24 cellular contexts compared by ENCODE assay signal in genomic region chr5:72477644-72478043, GRCh38. TPM values are rescaled to one million over a fixed set of nuclear protein-coding genes. Genes with fewer than 3 reads are reported as not detected.
"Had no signal": no experiment of that assay in that cellular context is flagged by ENCODE, and none has a peak within 500 bp of the region (broad histone marks: within the 10 kb centered on the region; RNA-seq: fewer than 3 reads in every experiment).

No MANE protein-coding gene starts in this region.

- H3K9me3 ChIP-seq: ascending aorta, body of pancreas had no signal

- H3K27me3 ChIP-seq: ascending aorta, body of pancreas had no signal

- H3K27ac Mint-ChIP-seq: activated B cell treated with CpG ODN at 0.5 μM for 24 hours; activated CD4-positive, alpha-beta T cell treated with anti-CD3 and anti-CD28 coated beads, Interleukin-2, amount 10 ng/mL, durations not matched to agents 24 days and 14 days; activated CD8-positive, alpha-beta memory T cell treated with anti-CD3 and anti-CD28 coated beads, Interleukin-2, amount 10 ng/mL, durations not matched to agents 7 days and 5 days; activated naive CD4-positive, alpha-beta T cell treated with anti-CD3 and anti-CD28 coated beads, Interleukin-2, amount 50 U/mL, for 72 hours; activated naive CD8-positive, alpha-beta T cell treated with anti-CD3 and anti-CD28 coated beads, Interleukin-2, amount 50 U/mL, for 24 hours; T-helper 17 cell had no signal

- H3K36me3 Mint-ChIP-seq: activated CD8-positive, alpha-beta memory T cell treated with anti-CD3 and anti-CD28 coated beads, Interleukin-2, amount 10 ng/mL, durations not matched to agents 7 days and 5 days; activated naive CD4-positive, alpha-beta T cell treated with anti-CD3 and anti-CD28 coated beads, Interleukin-2, amount 50 U/mL, for 72 hours had no signal

- H3K4me3 ChIP-seq: ascending aorta, body of pancreas had no signal

- DNase-seq: activated B cell treated with CpG ODN at 0.5 μM for 24 hours; activated CD4-positive, alpha-beta T cell treated with anti-CD3 and anti-CD28 coated beads for 1 hour; activated CD4-positive, alpha-beta T cell treated with anti-CD3 and anti-CD28 coated beads, Interleukin-2, amount 10 ng/mL, durations not matched to agents 24 days and 14 days; activated CD4-positive, alpha-beta T cell treated with anti-CD3 and anti-CD28 coated beads, Interleukin-2, amount 50 U/mL, for 48 hours; activated CD8-positive, alpha-beta memory T cell treated with anti-CD3 and anti-CD28 coated beads, Interleukin-2, amount 10 ng/mL, durations not matched to agents 7 days and 5 days; activated effector memory CD4-positive, alpha-beta T cell treated with anti-CD3 and anti-CD28 coated beads, Interleukin-2, amount 50 U/mL, for 16 hours; activated naive CD4-positive, alpha-beta T cell treated with Interleukin-2 at 50 U/mL for 16 hours; activated naive CD8-positive, alpha-beta T cell treated with anti-CD3 and anti-CD28 coated beads, Interleukin-2, amount 50 U/mL, for 24 hours; activated T-cell treated with anti-CD3 and anti-CD28 coated beads, Interleukin-2, amount 50 U/mL, for 4 hours; amniotic stem cell; body of pancreas; MM.1S; NCI-H1105; NCI-H1436; NCI-H1694 treated with DMSO at 0.1 percent for 48 hours; NCI-H510A treated with DMSO at 0.1 percent for 48 hours; NCI-H69; SIG-M5; T-helper 17 cell; T-helper 9 cell had no signal

- ATAC-seq: activated CD8-positive, alpha-beta memory T cell treated with anti-CD3 and anti-CD28 coated beads, Interleukin-2, amount 10 ng/mL, durations not matched to agents 7 days and 5 days; activated naive CD4-positive, alpha-beta T cell treated with anti-CD3 and anti-CD28 coated beads, Interleukin-2, amount 50 U/mL, for 72 hours; activated naive CD8-positive, alpha-beta T cell treated with anti-CD3 and anti-CD28 coated beads, Interleukin-2, amount 50 U/mL, for 24 hours; activated T-cell treated with anti-CD3 and anti-CD28 coated beads, Interleukin-2, amount 50 U/mL, for 4 hours; body of pancreas; T-helper 17 cell had no signal

- H3K36me3 ChIP-seq: ascending aorta had no signal

- H3K27ac ChIP-seq: body of pancreas had no signal

- H3K4me1 Mint-ChIP-seq: activated B cell treated with CpG ODN at 0.5 μM for 24 hours; activated CD4-positive, alpha-beta T cell treated with anti-CD3 and anti-CD28 coated beads, Interleukin-2, amount 10 ng/mL, durations not matched to agents 24 days and 14 days; activated CD8-positive, alpha-beta memory T cell treated with anti-CD3 and anti-CD28 coated beads, Interleukin-2, amount 10 ng/mL, durations not matched to agents 7 days and 5 days; activated naive CD8-positive, alpha-beta T cell treated with anti-CD3 and anti-CD28 coated beads, Interleukin-2, amount 50 U/mL, for 24 hours; central memory CD8-positive, alpha-beta T cell; T-helper 17 cell had no signal

- H3K9me3 Mint-ChIP-seq: activated B cell treated with CpG ODN at 0.5 μM for 24 hours; activated CD4-positive, alpha-beta T cell treated with anti-CD3 and anti-CD28 coated beads, Interleukin-2, amount 10 ng/mL, durations not matched to agents 24 days and 14 days; activated naive CD4-positive, alpha-beta T cell treated with anti-CD3 and anti-CD28 coated beads, Interleukin-2, amount 50 U/mL, for 72 hours; activated naive CD8-positive, alpha-beta T cell treated with anti-CD3 and anti-CD28 coated beads, Interleukin-2, amount 50 U/mL, for 24 hours; activated T-cell treated with anti-CD3 and anti-CD28 coated beads, Interleukin-2, amount 50 U/mL, for 4 hours; central memory CD8-positive, alpha-beta T cell had no signal

- H3K4me1 ChIP-seq: body of pancreas had no signal

- H3K4me3 Mint-ChIP-seq: activated B cell treated with CpG ODN at 0.5 μM for 24 hours; activated CD4-positive, alpha-beta T cell treated with anti-CD3 and anti-CD28 coated beads, Interleukin-2, amount 10 ng/mL, durations not matched to agents 24 days and 14 days; activated CD8-positive, alpha-beta memory T cell treated with anti-CD3 and anti-CD28 coated beads, Interleukin-2, amount 10 ng/mL, durations not matched to agents 7 days and 5 days; activated naive CD8-positive, alpha-beta T cell treated with anti-CD3 and anti-CD28 coated beads, Interleukin-2, amount 50 U/mL, for 24 hours; activated T-cell treated with anti-CD3 and anti-CD28 coated beads, Interleukin-2, amount 50 U/mL, for 4 hours; central memory CD8-positive, alpha-beta T cell; T-helper 17 cell had no signal

RNA-seq across cellular contexts. Expression of gene ZNF366, which starts 29.6 kb away (rescaled TPM):
- total RNA-seq: activated B cell treated with CpG ODN at 0.5 μM for 24 hours; activated CD4-positive, alpha-beta T cell treated with anti-CD3 and anti-CD28 coated beads, Interleukin-2, amount 10 ng/mL, durations not matched to agents 24 days and 14 days; activated CD8-positive, alpha-beta memory T cell treated with anti-CD3 and anti-CD28 coated beads, Interleukin-2, amount 10 ng/mL, durations not matched to agents 7 days and 5 days; activated naive CD4-positive, alpha-beta T cell treated with anti-CD3 and anti-CD28 coated beads, Interleukin-2, amount 50 U/mL, for 72 hours; activated T-cell treated with anti-CD3 and anti-CD28 coated beads, Interleukin-2, amount 50 U/mL, for 4 hours; RPMI7951 had no signal
